In the genomic region with DNA sequence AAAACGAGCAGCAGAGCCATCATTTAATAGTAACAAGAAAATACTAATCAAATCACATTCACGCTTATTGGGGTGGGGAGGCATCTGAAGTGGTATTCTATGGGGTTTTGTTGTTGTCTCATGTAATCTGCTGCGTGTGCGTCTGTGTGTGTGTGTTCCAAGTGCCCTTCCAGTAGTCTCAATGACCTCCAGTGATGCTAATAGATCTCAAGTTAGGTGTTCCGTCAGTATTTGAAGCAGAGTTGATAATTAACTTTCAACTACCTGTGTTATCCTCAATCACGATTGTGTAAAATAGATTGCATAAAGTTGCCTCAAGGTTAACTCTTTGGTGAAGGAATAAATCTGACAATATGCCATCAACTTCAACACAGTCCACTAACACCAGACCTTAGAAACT, we compare ENCODE assay signal across 12 cellular contexts.
"Had no signal": no experiment of that assay in that cellular context is flagged by ENCODE, and none has a peak within 500 bp of the region (broad histone marks: within the 10 kb centered on the region; RNA-seq: fewer than 3 reads in every experiment).

No MANE protein-coding gene starts in this region.

- H3K4me3 ChIP-seq: psoas muscle, sigmoid colon, thoracic aorta, uterus had no signal

- H3K9me3 ChIP-seq: psoas muscle, sigmoid colon, thoracic aorta, uterus had no signal

- H3K27me3 ChIP-seq: sigmoid colon, uterus had no signal

- H3K36me3 ChIP-seq: sigmoid colon, thoracic aorta, uterus had no signal

- H3K4me1 ChIP-seq: psoas muscle, uterus had no signal

- DNase-seq: activated CD4-positive, CD25-positive, alpha-beta regulatory T cell treated with anti-CD3 and anti-CD28 coated beads, Interleukin-2, amount 50 U/mL, for 72 hours; activated naive CD4-positive, alpha-beta T cell treated with Interleukin-2 at 50 U/mL for 16 hours; activated T-cell treated with anti-CD3 and anti-CD28 coated beads for 4 hours; anterior cingulate cortex; effector CD8-positive, alpha-beta T cell; foreskin fibroblast; mesenchymal stem cell; psoas muscle; sigmoid colon; stimulated activated CD4-positive, alpha-beta T cell treated with anti-CD3 and anti-CD28 coated beads, Interleukin-1b, Interleukin-23, amount 100 ng/mL, for 48 hours; uterus had no signal

- H3K27ac ChIP-seq: psoas muscle, sigmoid colon, thoracic aorta, uterus had no signal

- ATAC-seq: psoas muscle had no signal
